8 cellular contexts compared by ENCODE assay signal in genomic region chr10:43395571-43396060, GRCh38. TPM values are rescaled to one million over a fixed set of nuclear protein-coding genes. Genes with fewer than 3 reads are reported as not detected.
DNase-seq lines count a peak whose midpoint lies in the region; ATAC-seq and TF ChIP-seq lines count a peak whose summit lies in the region.

No MANE protein-coding gene starts in this region.

- no peaks in the 10 kb centered on the region for H3K9me2 ChIP-seq in SK-N-SH

- H3K27me3 ChIP-seq in SK-N-SH (ENCODE audit: insufficient read depth) (no peaks in the 10 kb centered on the region), colonic mucosa (no peaks in the 10 kb centered on the region), muscle layer of colon (ENCODE audit: control insufficient read depth in 1 of 2, insufficient read depth in 2 of 2, low read length in 2 of 2) (no peaks in the 10 kb centered on the region)

- DNase-seq in SK-N-SH = peak; percentile 58
- no peak for DNase-seq in colonic mucosa
- DNase-seq in amygdala (lab: John Stamatoyannopoulos, UW) = no peak
- no peak for DNase-seq in HuH-7.5 (ENCODE audit: low spot score)
- DNase-seq in DMS153 (lab: John Stamatoyannopoulos, UW) = no peak

- POLR2A ChIA-PET in SK-N-SH (lab: Yijun Ruan, JAX) = interaction anchor here (0.6 to 1.2 kb wide), 5 partner anchors 8 to 41 kb away, joined by 3 to 4 read pairs (median 4); partner anchors contain the start of gene ZNF487

- H3F3A ChIP-seq in SK-N-SH (replicated peaks; ENCODE audit: insufficient read depth) = peaks cover 27% of the 10 kb centered on the region

- peaks cover 36 to 46% of the 10 kb centered on the region in 2 experiments for H3K36me3 ChIP-seq in SK-N-SH (replicated peaks in 1 of 2; ENCODE audit: control insufficient read depth in 1 of 2, insufficient read depth in 2 of 2, low read length in 1 of 2)
- peaks cover 30% of the 10 kb centered on the region for H3K36me3 ChIP-seq in colonic mucosa
- peaks cover 33% of the 10 kb centered on the region for H3K36me3 ChIP-seq in muscle layer of colon (ENCODE audit: insufficient read depth, low read length)

- H3K79me2 ChIP-seq in SK-N-SH (ENCODE audit: insufficient read depth) = peaks cover 96% of the 10 kb centered on the region

- H2AFZ ChIP-seq in SK-N-SH (ENCODE audit: low read depth) = no peak overlapping the region

- H3K4me1 ChIP-seq in SK-N-SH (ENCODE audit: control insufficient read depth in 1 of 2, insufficient read depth in 2 of 2, low read depth in 1 of 2, low read length in 1 of 2) (peaks cover 16 to 31% of the 10 kb centered on the region in 2 experiments), colonic mucosa (peaks cover 17% of the 10 kb centered on the region), muscle layer of colon (ENCODE audit: insufficient read depth, low read length) (peaks cover 28% of the 10 kb centered on the region)

- H3K27ac ChIP-seq in SK-N-SH (ENCODE audit: low read depth in 2 of 2, low read length in 1 of 2) (peak overlapping the region; percentile 76 to 92), colonic mucosa (peak overlapping the region; percentile 95), muscle layer of colon (ENCODE audit: low read depth, low read length) (peak overlapping the region; percentile 83)

- WGBS in SK-N-SH (ENCODE audit: low lambda C conversion rate) = 3% methylated on average over 5 of the region's 18 CpGs

- H3K9ac ChIP-seq in SK-N-SH = peak overlapping the region; percentile 88
- H3K9ac ChIP-seq in colonic mucosa (ENCODE audit: low read depth in 2 of 2, low read length in 2 of 2) = peak overlapping the region; percentile 86 to 96
- H3K9ac ChIP-seq in muscle layer of colon (ENCODE audit: low read length) = peak overlapping the region; percentile 41

- CTCF ChIA-PET in SK-N-SH (lab: Yijun Ruan, JAX) = interaction anchor here (1.4 kb wide), 1 partner anchor 12 kb away, joined by 4 read pairs; no protein-coding TSS in a partner anchor

- ATAC-seq in GM19351 (IDR thresholded peaks at IDR 0.05; ENCODE audit: unreplicated experiment) (peak; percentile 19), HG02973 (IDR thresholded peaks at IDR 0.05; ENCODE audit: unreplicated experiment) (no peak)

- no peak for TF ChIP-seq EP300 in SK-N-SH (IDR thresholded peaks at IDR 0.05; ENCODE audit: borderline replicate concordance in 1 of 2, low read depth in 1 of 2, low read length in 1 of 2)

- TF ChIP-seq RAD21 in SK-N-SH (IDR thresholded peaks at IDR 0.05; ENCODE audit: low read length) = no peak

- H3K9me3 ChIP-seq in SK-N-SH = no peaks in the 10 kb centered on the region
- no peaks in the 10 kb centered on the region for H3K9me3 ChIP-seq in colonic mucosa
- H3K9me3 ChIP-seq in muscle layer of colon (ENCODE audit: low read length) = no peaks in the 10 kb centered on the region

- H3K4me3 ChIP-seq in SK-N-SH (ENCODE audit: low read depth in 2 of 2, low read length in 1 of 2) (peak overlapping the region; percentile 61 to 76), colonic mucosa (peak overlapping the region; percentile 58), muscle layer of colon (ENCODE audit: low read depth in 1 of 2, low read length in 2 of 2) (peak overlapping the region; percentile 30 to 83)

- peaks cover 89% of the 10 kb centered on the region for H4K20me1 ChIP-seq in SK-N-SH (ENCODE audit: insufficient read depth)

- intact Hi-C loops in colonic mucosa (cut with DNase I) = no loop called here

- H3K4me2 ChIP-seq in SK-N-SH = peak overlapping the region; percentile 86

- TF ChIP-seq CTCF in SK-N-SH (IDR thresholded peaks at IDR 0.05) (no peak), colonic mucosa (IDR thresholded peaks at IDR 0.05) (no peak)

TF ChIP-seq in SK-N-SH, 30 proteins besides CTCF, POLR2A, EP300 and RAD21:
- TF ChIP-seq EZH2phosphoT487 (IDR thresholded peaks at IDR 0.05; ENCODE audit: borderline replicate concordance, low read depth) (no peak), MXI1 (IDR thresholded peaks at IDR 0.05; ENCODE audit: low read depth, low read length) (peak; percentile 13; the same call in 1 of the 2 replicates), RCOR1 (IDR thresholded peaks at IDR 0.05; ENCODE audit: low read length) (no peak)

RNA-seq across cellular contexts. Expression of gene HNRNPF, which starts 13.4 kb away (rescaled TPM):
- 195 and 217 TPM in 2 replicates for polyA plus RNA-seq in SK-N-SH (2012; rRNA removed)
- polyA plus RNA-seq in SK-N-SH (2012; cell fraction: cytosol; rRNA removed) = 185 and 227 TPM in 2 replicates
- 101 and 146 TPM in 2 replicates for polyA plus RNA-seq in SK-N-SH (2012; cell fraction: nucleus; rRNA removed)
- 100 to 1,000 TPM; 250 to 394 TPM for total RNA-seq in colonic mucosa

RNA-seq across cellular contexts. Expression of gene FXYD4, which starts 24.2 kb away (rescaled TPM):
- not detected in 2 replicates for polyA plus RNA-seq in SK-N-SH (2012; rRNA removed)
- not detected in 2 replicates for polyA plus RNA-seq in SK-N-SH (2012; cell fraction: cytosol; rRNA removed)
- not detected in 2 replicates for polyA plus RNA-seq in SK-N-SH (2012; cell fraction: nucleus; rRNA removed)
- total RNA-seq in colonic mucosa = under 1 TPM in 1 of 2 donors, not detected in 1; 0.98 TPM

RNA-seq across cellular contexts. Expression of gene ZNF487, which starts 41.3 kb away (rescaled TPM):
- polyA plus RNA-seq in SK-N-SH (2012; rRNA removed) = 2.7 and 5.7 TPM in 2 replicates
- 4.2 and 4.3 TPM in 2 replicates for polyA plus RNA-seq in SK-N-SH (2012; cell fraction: cytosol; rRNA removed)
- polyA plus RNA-seq in SK-N-SH (2012; cell fraction: nucleus; rRNA removed) = 5.0 and 6.6 TPM in 2 replicates
- 1 to 10 TPM; 2.8 to 4.5 TPM for total RNA-seq in colonic mucosa

Comparison
In these comparisons a context has a peak if more than half of its experiments do, and no peak if none do; other contexts are left out.
1. H3K9ac ChIP-seq: peak in every context shown above with its lines; median percentile 91 in colonic mucosa; 88 in SK-N-SH; 41 in muscle layer of colon.